ENCODE assay signal across 1 cellular context in the genomic region with DNA sequence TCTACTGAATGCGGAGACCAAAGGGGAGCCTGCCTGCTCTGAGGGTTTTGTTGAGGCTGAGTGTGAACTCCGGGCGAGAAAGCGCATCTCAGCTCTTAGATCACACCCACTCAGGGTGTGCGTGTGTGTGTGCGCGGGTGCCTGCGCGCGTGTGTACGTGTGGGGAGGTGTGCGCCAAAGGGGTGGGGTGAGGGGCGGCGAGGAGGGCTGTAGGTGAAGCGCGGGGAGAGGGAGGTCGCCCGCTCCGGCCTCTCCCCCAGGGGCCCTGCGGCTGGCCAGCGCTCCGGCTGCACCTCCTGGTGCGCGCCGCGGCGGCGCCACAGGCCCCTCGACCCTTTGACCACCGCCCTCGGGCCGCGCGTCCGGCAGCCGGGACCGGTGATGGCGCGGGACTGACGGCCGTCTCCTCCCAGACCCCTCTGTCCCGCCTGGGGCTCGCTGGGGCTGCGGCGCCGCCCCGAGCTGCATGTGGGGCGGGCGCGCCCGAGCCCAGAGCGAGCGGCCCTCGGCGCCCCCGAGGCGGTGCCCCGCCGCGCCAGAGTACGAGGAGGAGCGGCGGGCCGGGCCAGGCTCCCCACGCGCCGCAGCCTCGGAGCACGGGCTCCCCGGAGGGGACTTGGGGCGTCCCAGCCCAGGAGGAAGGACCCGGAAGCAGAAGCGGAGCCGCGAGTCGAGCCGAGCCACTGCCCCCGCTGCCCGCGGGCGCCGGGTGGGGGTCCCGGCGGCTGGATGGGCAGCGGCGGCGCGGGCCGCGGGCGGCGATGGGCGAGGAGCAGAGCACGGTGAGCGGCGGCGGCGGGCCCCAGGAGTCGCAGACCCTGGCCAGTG.
A peak's percentile ranks its signal among the peaks of the same experiment; 100 is the strongest.
TF ChIP-seq lines count a peak whose summit lies in the region.

A gene with protein sequence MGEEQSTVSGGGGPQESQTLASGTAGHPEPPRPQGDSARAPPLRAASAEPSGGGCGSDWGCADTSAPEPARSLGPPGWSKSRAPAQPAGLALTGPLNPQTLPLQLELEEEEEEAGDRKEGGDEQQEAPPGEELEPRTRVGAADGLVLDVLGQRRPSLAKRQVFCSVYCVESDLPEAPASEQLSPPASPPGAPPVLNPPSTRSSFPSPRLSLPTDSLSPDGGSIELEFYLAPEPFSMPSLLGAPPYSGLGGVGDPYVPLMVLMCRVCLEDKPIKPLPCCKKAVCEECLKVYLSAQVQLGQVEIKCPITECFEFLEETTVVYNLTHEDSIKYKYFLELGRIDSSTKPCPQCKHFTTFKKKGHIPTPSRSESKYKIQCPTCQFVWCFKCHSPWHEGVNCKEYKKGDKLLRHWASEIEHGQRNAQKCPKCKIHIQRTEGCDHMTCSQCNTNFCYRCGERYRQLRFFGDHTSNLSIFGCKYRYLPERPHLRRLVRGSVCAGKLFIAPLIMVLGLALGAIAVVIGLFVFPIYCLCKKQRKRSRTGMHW (plus strand): TSS at position 654 of the 828 bp plus-strand sequence. CDS start 108 bp downstream, at position 762.

TF ChIP-seq in HEK293, 187 proteins besides CTCF, POLR2A, EP300 and RAD21 (continued from another document and continues in another):
- TF ChIP-seq, protein P1, sequence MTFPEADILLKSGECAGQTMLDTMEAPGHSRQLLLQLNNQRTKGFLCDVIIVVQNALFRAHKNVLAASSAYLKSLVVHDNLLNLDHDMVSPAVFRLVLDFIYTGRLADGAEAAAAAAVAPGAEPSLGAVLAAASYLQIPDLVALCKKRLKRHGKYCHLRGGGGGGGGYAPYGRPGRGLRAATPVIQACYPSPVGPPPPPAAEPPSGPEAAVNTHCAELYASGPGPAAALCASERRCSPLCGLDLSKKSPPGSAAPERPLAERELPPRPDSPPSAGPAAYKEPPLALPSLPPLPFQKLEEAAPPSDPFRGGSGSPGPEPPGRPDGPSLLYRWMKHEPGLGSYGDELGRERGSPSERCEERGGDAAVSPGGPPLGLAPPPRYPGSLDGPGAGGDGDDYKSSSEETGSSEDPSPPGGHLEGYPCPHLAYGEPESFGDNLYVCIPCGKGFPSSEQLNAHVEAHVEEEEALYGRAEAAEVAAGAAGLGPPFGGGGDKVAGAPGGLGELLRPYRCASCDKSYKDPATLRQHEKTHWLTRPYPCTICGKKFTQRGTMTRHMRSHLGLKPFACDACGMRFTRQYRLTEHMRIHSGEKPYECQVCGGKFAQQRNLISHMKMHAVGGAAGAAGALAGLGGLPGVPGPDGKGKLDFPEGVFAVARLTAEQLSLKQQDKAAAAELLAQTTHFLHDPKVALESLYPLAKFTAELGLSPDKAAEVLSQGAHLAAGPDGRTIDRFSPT (tag by site-specific recombination; IDR thresholded peaks at IDR 0.05): peak; percentile 50; the same call in 1 of the 2 replicates
- TF ChIP-seq ZBTB8A (tag by site-specific recombination; IDR thresholded peaks at IDR 0.05) (peak; percentile 69), ZNF629 (tag by site-specific recombination; IDR thresholded peaks at IDR 0.05) (peak; percentile 19; the same call in 1 of the 2 replicates), ZNF10 (tag by site-specific recombination; IDR thresholded peaks at IDR 0.05) (0 out of 2 replicates have a peak, but pooled peaks have one; percentile 27), ZNF366 (tag by site-specific recombination; conservative IDR thresholded peaks at IDR 0.05) (no peak), ZNF404 (tag by site-specific recombination; IDR thresholded peaks at IDR 0.05) (no peak), ZXDB (tag by site-specific recombination; IDR thresholded peaks at IDR 0.05) (peak; percentile 67), GLIS2 (tag by site-specific recombination; IDR thresholded peaks at IDR 0.05) (peak; percentile 77), SCRT1 (tag by site-specific recombination; IDR thresholded peaks at IDR 0.05; ENCODE audit: borderline replicate concordance) (no peak), ZNF394 (tag by site-specific recombination; IDR thresholded peaks at IDR 0.05; ENCODE audit: borderline replicate concordance) (0 out of 2 replicates have a peak, but pooled peaks have one; percentile 6), ZNF670 (tag by site-specific recombination; IDR thresholded peaks at IDR 0.05; ENCODE audit: low read depth) (no peak), ZNF621 (tag by site-specific recombination; IDR thresholded peaks at IDR 0.05) (no peak), ZNF837 (tag by site-specific recombination; IDR thresholded peaks at IDR 0.05) (no peak), EGR2 (tag by site-specific recombination; IDR thresholded peaks at IDR 0.05; ENCODE audit: low read depth) (peak; percentile 94), ZNF785 (tag by site-specific recombination; IDR thresholded peaks at IDR 0.05) (peak; percentile 64), ZNF571 (tag by site-specific recombination; IDR thresholded peaks at IDR 0.05) (no peak), ZBTB48 (tag by site-specific recombination; IDR thresholded peaks at IDR 0.05) (no peak; the same call in 1 of the 2 replicates), ZNF624 (tag by site-specific recombination; IDR thresholded peaks at IDR 0.05) (no peak), KLF1 (tag by site-specific recombination; IDR thresholded peaks at IDR 0.05) (peak; percentile 74), ZNF248 (tag by site-specific recombination; IDR thresholded peaks at IDR 0.05) (no peak), ZNF76 (tag by site-specific recombination; IDR thresholded peaks at IDR 0.05; ENCODE audit: borderline replicate concordance, low read depth) (0 out of 2 replicates have a peak, but pooled peaks have one; percentile 37), REPIN1 (tag by site-specific recombination; IDR thresholded peaks at IDR 0.05; ENCODE audit: low read depth) (no peak), ZNF157 (tag by site-specific recombination; IDR thresholded peaks at IDR 0.05) (no peak)
- TF ChIP-seq, protein P2, sequence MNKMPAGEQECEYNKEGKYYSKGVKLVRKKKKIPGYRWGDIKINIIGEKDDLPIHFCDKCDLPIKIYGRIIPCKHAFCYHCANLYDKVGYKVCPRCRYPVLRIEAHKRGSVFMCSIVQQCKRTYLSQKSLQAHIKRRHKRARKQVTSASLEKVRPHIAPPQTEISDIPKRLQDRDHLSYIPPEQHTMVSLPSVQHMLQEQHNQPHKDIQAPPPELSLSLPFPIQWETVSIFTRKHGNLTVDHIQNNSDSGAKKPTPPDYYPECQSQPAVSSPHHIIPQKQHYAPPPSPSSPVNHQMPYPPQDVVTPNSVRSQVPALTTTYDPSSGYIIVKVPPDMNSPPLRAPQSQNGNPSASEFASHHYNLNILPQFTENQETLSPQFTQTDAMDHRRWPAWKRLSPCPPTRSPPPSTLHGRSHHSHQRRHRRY (tag by site-specific recombination; IDR thresholded peaks at IDR 0.05): no peak
- TF ChIP-seq, protein P3, sequence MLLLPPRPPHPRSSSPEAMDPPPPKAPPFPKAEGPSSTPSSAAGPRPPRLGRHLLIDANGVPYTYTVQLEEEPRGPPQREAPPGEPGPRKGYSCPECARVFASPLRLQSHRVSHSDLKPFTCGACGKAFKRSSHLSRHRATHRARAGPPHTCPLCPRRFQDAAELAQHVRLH (tag by site-specific recombination; IDR thresholded peaks at IDR 0.05): 0 out of 2 replicates have a peak, but pooled peaks have one; percentile 37
- TF ChIP-seq, protein P4, sequence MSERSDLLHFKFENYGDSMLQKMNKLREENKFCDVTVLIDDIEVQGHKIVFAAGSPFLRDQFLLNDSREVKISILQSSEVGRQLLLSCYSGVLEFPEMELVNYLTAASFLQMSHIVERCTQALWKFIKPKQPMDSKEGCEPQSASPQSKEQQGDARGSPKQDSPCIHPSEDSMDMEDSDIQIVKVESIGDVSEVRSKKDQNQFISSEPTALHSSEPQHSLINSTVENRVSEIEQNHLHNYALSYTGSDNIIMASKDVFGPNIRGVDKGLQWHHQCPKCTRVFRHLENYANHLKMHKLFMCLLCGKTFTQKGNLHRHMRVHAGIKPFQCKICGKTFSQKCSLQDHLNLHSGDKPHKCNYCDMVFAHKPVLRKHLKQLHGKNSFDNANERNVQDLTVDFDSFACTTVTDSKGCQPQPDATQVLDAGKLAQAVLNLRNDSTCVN (tag by site-specific recombination; optimal IDR thresholded peaks at IDR 0.05): peak; percentile 97
- TF ChIP-seq, protein P5, sequence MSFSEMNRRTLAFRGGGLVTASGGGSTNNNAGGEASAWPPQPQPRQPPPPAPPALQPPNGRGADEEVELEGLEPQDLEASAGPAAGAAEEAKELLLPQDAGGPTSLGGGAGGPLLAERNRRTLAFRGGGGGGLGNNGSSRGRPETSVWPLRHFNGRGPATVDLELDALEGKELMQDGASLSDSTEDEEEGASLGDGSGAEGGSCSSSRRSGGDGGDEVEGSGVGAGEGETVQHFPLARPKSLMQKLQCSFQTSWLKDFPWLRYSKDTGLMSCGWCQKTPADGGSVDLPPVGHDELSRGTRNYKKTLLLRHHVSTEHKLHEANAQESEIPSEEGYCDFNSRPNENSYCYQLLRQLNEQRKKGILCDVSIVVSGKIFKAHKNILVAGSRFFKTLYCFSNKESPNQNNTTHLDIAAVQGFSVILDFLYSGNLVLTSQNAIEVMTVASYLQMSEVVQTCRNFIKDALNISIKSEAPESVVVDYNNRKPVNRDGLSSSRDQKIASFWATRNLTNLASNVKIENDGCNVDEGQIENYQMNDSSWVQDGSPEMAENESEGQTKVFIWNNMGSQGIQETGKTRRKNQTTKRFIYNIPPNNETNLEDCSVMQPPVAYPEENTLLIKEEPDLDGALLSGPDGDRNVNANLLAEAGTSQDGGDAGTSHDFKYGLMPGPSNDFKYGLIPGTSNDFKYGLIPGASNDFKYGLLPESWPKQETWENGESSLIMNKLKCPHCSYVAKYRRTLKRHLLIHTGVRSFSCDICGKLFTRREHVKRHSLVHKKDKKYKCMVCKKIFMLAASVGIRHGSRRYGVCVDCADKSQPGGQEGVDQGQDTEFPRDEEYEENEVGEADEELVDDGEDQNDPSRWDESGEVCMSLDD (tag by site-specific recombination; IDR thresholded peaks at IDR 0.05): peak; percentile 83
- TF ChIP-seq, protein P6, sequence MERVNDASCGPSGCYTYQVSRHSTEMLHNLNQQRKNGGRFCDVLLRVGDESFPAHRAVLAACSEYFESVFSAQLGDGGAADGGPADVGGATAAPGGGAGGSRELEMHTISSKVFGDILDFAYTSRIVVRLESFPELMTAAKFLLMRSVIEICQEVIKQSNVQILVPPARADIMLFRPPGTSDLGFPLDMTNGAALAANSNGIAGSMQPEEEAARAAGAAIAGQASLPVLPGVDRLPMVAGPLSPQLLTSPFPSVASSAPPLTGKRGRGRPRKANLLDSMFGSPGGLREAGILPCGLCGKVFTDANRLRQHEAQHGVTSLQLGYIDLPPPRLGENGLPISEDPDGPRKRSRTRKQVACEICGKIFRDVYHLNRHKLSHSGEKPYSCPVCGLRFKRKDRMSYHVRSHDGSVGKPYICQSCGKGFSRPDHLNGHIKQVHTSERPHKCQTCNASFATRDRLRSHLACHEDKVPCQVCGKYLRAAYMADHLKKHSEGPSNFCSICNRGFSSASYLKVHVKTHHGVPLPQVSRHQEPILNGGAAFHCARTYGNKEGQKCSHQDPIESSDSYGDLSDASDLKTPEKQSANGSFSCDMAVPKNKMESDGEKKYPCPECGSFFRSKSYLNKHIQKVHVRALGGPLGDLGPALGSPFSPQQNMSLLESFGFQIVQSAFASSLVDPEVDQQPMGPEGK (tag by site-specific recombination; IDR thresholded peaks at IDR 0.05): peak; percentile 80
- TF ChIP-seq, protein P7, sequence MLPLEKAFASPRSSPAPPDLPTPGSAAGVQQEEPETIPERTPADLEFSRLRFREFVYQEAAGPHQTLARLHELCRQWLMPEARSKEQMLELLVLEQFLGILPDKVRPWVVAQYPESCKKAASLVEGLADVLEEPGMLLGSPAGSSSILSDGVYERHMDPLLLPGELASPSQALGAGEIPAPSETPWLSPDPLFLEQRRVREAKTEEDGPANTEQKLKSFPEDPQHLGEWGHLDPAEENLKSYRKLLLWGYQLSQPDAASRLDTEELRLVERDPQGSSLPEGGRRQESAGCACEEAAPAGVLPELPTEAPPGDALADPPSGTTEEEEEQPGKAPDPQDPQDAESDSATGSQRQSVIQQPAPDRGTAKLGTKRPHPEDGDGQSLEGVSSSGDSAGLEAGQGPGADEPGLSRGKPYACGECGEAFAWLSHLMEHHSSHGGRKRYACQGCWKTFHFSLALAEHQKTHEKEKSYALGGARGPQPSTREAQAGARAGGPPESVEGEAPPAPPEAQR (tag by site-specific recombination; IDR thresholded peaks at IDR 0.05): no peak; the same call in 1 of the 2 replicates
- TF ChIP-seq, protein P8, sequence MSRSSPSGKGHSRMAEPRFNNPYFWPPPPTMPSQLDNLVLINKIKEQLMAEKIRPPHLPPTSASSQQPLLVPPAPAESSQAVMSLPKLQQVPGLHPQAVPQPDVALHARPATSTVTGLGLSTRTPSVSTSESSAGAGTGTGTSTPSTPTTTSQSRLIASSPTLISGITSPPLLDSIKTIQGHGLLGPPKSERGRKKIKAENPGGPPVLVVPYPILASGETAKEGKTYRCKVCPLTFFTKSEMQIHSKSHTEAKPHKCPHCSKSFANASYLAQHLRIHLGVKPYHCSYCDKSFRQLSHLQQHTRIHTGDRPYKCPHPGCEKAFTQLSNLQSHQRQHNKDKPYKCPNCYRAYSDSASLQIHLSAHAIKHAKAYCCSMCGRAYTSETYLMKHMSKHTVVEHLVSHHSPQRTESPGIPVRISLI (tag by site-specific recombination; IDR thresholded peaks at IDR 0.05): no peak
- TF ChIP-seq, protein P9, sequence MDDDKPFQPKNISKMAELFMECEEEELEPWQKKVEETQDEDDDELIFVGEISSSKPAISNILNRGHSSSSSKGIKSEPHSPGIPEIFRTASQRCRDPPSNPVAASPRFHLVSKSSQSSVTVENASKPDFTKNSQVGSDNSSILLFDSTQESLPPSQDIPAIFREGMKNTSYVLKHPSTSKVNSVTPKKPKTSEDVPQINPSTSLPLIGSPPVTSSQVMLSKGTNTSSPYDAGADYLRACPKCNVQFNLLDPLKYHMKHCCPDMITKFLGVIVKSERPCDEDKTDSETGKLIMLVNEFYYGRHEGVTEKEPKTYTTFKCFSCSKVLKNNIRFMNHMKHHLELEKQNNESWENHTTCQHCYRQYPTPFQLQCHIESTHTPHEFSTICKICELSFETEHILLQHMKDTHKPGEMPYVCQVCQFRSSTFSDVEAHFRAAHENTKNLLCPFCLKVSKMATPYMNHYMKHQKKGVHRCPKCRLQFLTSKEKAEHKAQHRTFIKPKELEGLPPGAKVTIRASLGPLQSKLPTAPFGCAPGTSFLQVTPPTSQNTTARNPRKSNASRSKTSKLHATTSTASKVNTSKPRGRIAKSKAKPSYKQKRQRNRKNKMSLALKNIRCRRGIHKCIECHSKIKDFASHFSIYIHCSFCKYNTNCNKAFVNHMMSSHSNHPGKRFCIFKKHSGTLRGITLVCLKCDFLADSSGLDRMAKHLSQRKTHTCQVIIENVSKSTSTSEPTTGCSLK (tag by site-specific recombination; IDR thresholded peaks at IDR 0.05): no peak
- TF ChIP-seq, protein P10, sequence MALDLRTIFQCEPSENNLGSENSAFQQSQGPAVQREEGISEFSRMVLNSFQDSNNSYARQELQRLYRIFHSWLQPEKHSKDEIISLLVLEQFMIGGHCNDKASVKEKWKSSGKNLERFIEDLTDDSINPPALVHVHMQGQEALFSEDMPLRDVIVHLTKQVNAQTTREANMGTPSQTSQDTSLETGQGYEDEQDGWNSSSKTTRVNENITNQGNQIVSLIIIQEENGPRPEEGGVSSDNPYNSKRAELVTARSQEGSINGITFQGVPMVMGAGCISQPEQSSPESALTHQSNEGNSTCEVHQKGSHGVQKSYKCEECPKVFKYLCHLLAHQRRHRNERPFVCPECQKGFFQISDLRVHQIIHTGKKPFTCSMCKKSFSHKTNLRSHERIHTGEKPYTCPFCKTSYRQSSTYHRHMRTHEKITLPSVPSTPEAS (tag by site-specific recombination; IDR thresholded peaks at IDR 0.05): peak; percentile 98
